In the genomic region with DNA sequence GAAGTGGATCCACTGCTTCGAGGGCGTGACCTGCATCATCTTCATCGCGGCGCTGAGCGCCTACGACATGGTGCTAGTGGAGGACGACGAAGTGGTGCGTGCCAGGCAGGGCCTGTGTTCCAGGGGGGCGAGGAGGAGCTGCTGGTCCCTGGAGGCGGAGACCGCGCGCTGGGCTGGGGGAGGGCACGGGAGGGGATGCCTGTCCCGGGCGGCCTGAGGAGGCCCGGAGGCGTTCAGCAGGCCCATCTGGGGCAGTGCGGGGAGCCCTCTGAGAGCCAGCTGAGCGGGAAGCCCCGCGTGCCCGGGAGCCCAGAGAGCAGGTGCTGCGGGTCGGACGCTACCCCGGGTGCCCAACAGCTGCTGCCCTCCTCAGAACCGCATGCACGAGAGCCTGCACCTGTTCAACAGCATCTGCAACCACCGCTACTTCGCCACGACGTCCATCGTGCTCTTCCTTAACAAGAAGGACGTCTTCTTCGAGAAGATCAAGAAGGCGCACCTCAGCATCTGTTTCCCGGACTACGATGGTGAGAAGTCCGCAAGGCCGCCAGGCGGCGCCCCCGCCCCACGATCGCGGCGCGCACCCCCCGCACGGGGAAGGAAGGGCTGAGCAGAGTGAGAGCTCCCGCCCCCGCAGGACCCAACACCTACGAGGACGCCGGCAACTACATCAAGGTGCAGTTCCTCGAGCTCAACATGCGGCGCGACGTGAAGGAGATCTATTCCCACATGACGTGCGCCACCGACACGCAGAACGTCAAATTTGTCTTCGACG, we compare ENCODE assay signal across 1 cellular context.
TF ChIP-seq lines count a peak whose summit lies in the region.

No MANE protein-coding gene starts in this region.

TF ChIP-seq in HepG2, 621 proteins besides CTCF, POLR2A, EP300 and RAD21 (continued from another document and continues in another):
- TF ChIP-seq TFDP2 (CRISPR knock-in tag; IDR thresholded peaks at IDR 0.05) (peak; percentile 43; the same call in 1 of the 2 replicates), SP1 (IDR thresholded peaks at IDR 0.05) (no peak), SP1 (CRISPR knock-in tag; IDR thresholded peaks at IDR 0.05) (peak; percentile 42; the same call in 1 of the 2 replicates), HOXA7 (CRISPR knock-in tag; IDR thresholded peaks at IDR 0.05) (no peak), KLF16 (CRISPR knock-in tag; IDR thresholded peaks at IDR 0.05) (0 out of 4 replicates have a peak, but pooled peaks of 1 of the 2 experiments have one; percentile 63), NR2F1 (CRISPR knock-in tag; IDR thresholded peaks at IDR 0.05) (no peak; a peak in 1 of 4 replicates), TOPORS (CRISPR knock-in tag; IDR thresholded peaks at IDR 0.05) (no peak), GTF3A (CRISPR knock-in tag; conservative IDR thresholded peaks at IDR 0.05) (peak; percentile 92; the same call in 1 of the 2 replicates), IRF2 (CRISPR knock-in tag; IDR thresholded peaks at IDR 0.05) (peak; percentile 77; the same call in 1 of the 2 replicates), ZNF777 (CRISPR knock-in tag; IDR thresholded peaks at IDR 0.05) (peak; percentile 14; the same call in 1 of the 2 replicates), ZFX (CRISPR knock-in tag; IDR thresholded peaks at IDR 0.05; ENCODE audit: low read depth) (peak; percentile 44), ZBTB33 (CRISPR knock-in tag; IDR thresholded peaks at IDR 0.05) (peak; percentile 84), FOXA1 (IDR thresholded peaks at IDR 0.05) (no peak), FOXA1 (CRISPR knock-in tag; IDR thresholded peaks at IDR 0.05) (peak; percentile 14; the same call in 1 of the 2 replicates), NFKB2 (CRISPR knock-in tag; IDR thresholded peaks at IDR 0.05; ENCODE audit: borderline replicate concordance) (0 out of 2 replicates have a peak, but pooled peaks have one; percentile 80), ETV6 (CRISPR knock-in tag; conservative IDR thresholded peaks at IDR 0.05) (0 out of 2 replicates have a peak, but pooled peaks have one; percentile 22), ZNF430 (CRISPR knock-in tag; IDR thresholded peaks at IDR 0.05) (no peak), ZNF83 (CRISPR knock-in tag; IDR thresholded peaks at IDR 0.05; ENCODE audit: borderline replicate concordance) (no peak), ZNF543 (CRISPR knock-in tag; IDR thresholded peaks at IDR 0.05) (peak; percentile 58; the same call in 1 of the 2 replicates), HNF1B (CRISPR knock-in tag; IDR thresholded peaks at IDR 0.05) (peak; percentile 72), RELA (CRISPR knock-in tag; IDR thresholded peaks at IDR 0.05) (no peak), ZNF609 (CRISPR knock-in tag; IDR thresholded peaks at IDR 0.05; ENCODE audit: borderline replicate concordance) (peak; percentile 41; the same call in 1 of the 2 replicates), REL (CRISPR knock-in tag; conservative IDR thresholded peaks at IDR 0.05) (0 out of 2 replicates have a peak, but pooled peaks have one; percentile 61), ZBTB40 (IDR thresholded peaks at IDR 0.05) (no peak), ZBTB40 (CRISPR knock-in tag; IDR thresholded peaks at IDR 0.05) (peak; percentile 24; the same call in 1 of the 2 replicates)
- TF ChIP-seq, protein P1, sequence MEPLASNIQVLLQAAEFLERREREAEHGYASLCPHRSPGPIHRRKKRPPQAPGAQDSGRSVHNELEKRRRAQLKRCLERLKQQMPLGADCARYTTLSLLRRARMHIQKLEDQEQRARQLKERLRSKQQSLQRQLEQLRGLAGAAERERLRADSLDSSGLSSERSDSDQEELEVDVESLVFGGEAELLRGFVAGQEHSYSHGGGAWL (CRISPR knock-in tag; IDR thresholded peaks at IDR 0.05): peak; percentile 88
- TF ChIP-seq, protein P2, sequence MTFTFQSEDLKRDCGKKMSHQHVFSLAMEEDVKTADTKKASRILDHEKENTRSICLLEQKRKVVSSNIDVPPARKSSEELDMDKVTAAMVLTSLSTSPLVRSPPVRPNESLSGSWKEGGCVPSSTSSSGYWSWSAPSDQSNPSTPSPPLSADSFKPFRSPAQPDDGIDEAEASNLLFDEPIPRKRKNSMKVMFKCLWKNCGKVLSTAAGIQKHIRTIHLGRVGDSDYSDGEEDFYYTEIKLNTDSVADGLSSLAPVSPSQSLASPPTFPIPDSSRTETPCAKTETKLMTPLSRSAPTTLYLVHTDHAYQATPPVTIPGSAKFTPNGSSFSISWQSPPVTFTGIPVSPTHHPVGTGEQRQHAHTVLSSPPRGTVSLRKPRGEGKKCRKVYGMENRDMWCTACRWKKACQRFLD (CRISPR knock-in tag; IDR thresholded peaks at IDR 0.05; ENCODE audit: borderline replicate concordance): peak; percentile 38; the same call in 1 of the 2 replicates
- TF ChIP-seq, protein P3, sequence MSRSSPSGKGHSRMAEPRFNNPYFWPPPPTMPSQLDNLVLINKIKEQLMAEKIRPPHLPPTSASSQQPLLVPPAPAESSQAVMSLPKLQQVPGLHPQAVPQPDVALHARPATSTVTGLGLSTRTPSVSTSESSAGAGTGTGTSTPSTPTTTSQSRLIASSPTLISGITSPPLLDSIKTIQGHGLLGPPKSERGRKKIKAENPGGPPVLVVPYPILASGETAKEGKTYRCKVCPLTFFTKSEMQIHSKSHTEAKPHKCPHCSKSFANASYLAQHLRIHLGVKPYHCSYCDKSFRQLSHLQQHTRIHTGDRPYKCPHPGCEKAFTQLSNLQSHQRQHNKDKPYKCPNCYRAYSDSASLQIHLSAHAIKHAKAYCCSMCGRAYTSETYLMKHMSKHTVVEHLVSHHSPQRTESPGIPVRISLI (CRISPR knock-in tag; IDR thresholded peaks at IDR 0.05; ENCODE audit: borderline replicate concordance): peak; percentile 55; the same call in 1 of the 2 replicates
